In genomic region chr12:27709932-27710591, GRCh38 we compare ENCODE assay signal across 8 cellular contexts. TPM values are rescaled to one million over a fixed set of nuclear protein-coding genes. Genes with fewer than 3 reads are reported as not detected.
DNase-seq lines count a peak whose midpoint lies in the region; ATAC-seq and TF ChIP-seq lines count a peak whose summit lies in the region.

No MANE protein-coding gene starts in this region.

- no peaks in the 10 kb centered on the region for H3K36me3 Mint-ChIP-seq in IgD-negative memory B cell

- H3K9me3 Mint-ChIP-seq in IgD-negative memory B cell: no peaks in the 10 kb centered on the region

- H3K4me3 Mint-ChIP-seq in IgD-negative memory B cell: peak overlapping the region; percentile 95 to 98 (median 96)

- peaks cover 17 to 21% (median 21%) of the 10 kb centered on the region in 3 donors for H3K4me1 Mint-ChIP-seq in IgD-negative memory B cell

- TF ChIP-seq CTCF in WI38 (IDR thresholded peaks at IDR 0.05; ENCODE audit: low read depth, low read length) (no peak), foreskin fibroblast (IDR thresholded peaks at IDR 0.05; ENCODE audit: low read depth, low read length) (no peak), omental fat pad (IDR thresholded peaks at IDR 0.05) (no peak)

- H3K27me3 Mint-ChIP-seq in IgD-negative memory B cell: peaks cover 1% of the 10 kb centered on the region

- DNase-seq in foreskin fibroblast (peak; percentile 22 to 65), omental fat pad (ENCODE audit: low spot score) (no peak), cerebellar cortex (ENCODE audit: low spot score) (no peak), occipital lobe (lab: John Stamatoyannopoulos, UW) (no peak)

- H3K4me3 ChIP-seq in GM08714 (ENCODE audit: low read length) (peak overlapping the region; percentile 93), WI38 (ENCODE audit: low read depth, low read length) (peak overlapping the region; percentile 99), foreskin fibroblast (ENCODE audit: low read depth in 1 of 2, low read length in 2 of 2) (peak overlapping the region; percentile 89 to 95)

- peak overlapping the region; percentile 83 to 98 (median 95) for H3K27ac Mint-ChIP-seq in IgD-negative memory B cell

- peak; percentile 40 for ATAC-seq in GM21723 (IDR thresholded peaks at IDR 0.05; ENCODE audit: unreplicated experiment)
- peak; percentile 62 for ATAC-seq in omental fat pad (ENCODE audit: low FRiP score)

RNA-seq across cellular contexts. Expression of gene MRPS35, which starts 0.6 kb away (rescaled TPM):
- polyA plus RNA-seq in IgD-negative memory B cell: 63.3 TPM
- total RNA-seq in omental fat pad (10 to 100 TPM; 30.0 to 41.8 (median 34.7) TPM), occipital lobe (81.9 TPM)

RNA-seq across cellular contexts. Expression of gene REP15, which starts 13.8 kb away (rescaled TPM):
- not detected for polyA plus RNA-seq in IgD-negative memory B cell
- total RNA-seq in omental fat pad (10 to 100 TPM in 1 of 4 donors, 1 to 10 TPM in 2, under 1 TPM in 1; 0.96 to 13.1 (median 3.1) TPM), occipital lobe (3.0 TPM)

Comparison
In these comparisons a context has a peak if more than half of its experiments do, and no peak if none do; other contexts are left out.
1. DNase-seq: peak in foreskin fibroblast (2 of 2); none in omental fat pad (single experiment), cerebellar cortex (single experiment) and occipital lobe (single experiment).
2. Peak in every context shown above with its lines, with median percentiles within 50 percentile points of each other: H3K4me3 ChIP-seq.